22 cellular contexts compared by ENCODE assay signal in genomic region chr20:58143531-58143930, GRCh38.
DNase-seq lines count a peak whose midpoint lies in the region; ATAC-seq and TF ChIP-seq lines count a peak whose summit lies in the region.
"Had no signal": no experiment of that assay in that cellular context is flagged by ENCODE, and none has a peak within 500 bp of the region (broad histone marks: within the 10 kb centered on the region; RNA-seq: fewer than 3 reads in every experiment).

No MANE protein-coding gene starts in this region.

- no peak overlapping the region for H3K4me3 Mint-ChIP-seq in T-helper 17 cell
- H3K4me3 Mint-ChIP-seq in neural progenitor cell = no peak overlapping the region
- H3K4me3 Mint-ChIP-seq: CD4-positive, alpha-beta memory T cell; HFFc6 had no signal

- DNase-seq in activated CD8-positive, alpha-beta memory T cell treated with anti-CD3 and anti-CD28 coated beads, Interleukin-2, amount 50 U/mL, for 48 hours = peak; percentile 20
- no peak for DNase-seq in activated CD8-positive, alpha-beta memory T cell treated with anti-CD3 and anti-CD28 coated beads, Interleukin-2, amount 50 U/mL, for 4 hours
- no peak for DNase-seq in T-helper 17 cell
- DNase-seq in neural progenitor cell (ENCODE audit: low spot score) = no peak
- peak; percentile 33 for DNase-seq in upper lobe of right lung
- DNase-seq in NCI-H748 treated with DMSO at 0.1 percent for 48 hours (lab: John Stamatoyannopoulos, UW) = no peak
- DNase-seq: 8988T; CD4-positive, alpha-beta memory T cell; DND-41; H7; HFFc6; Kasumi-1; NCI-H1417; NCI-H1694 treated with DMSO at 0.1 percent for 48 hours; NCI-H2081 treated with DMSO at 0.1 percent for 48 hours; NCI-H2171 treated with DMSO at 0.1 percent for 48 hours; NCI-H524 treated with DMSO at 0.1 percent for 48 hours; OCI-M1; SHP77 had no signal

- no peaks in the 10 kb centered on the region for H3K9me3 ChIP-seq in T-helper 17 cell (ENCODE audit: control insufficient read depth, low read length, poor library complexity, severe bottlenecking)
- H3K9me3 ChIP-seq in neural progenitor cell (ENCODE audit: low read depth) = no peaks in the 10 kb centered on the region
- no peaks in the 10 kb centered on the region for H3K9me3 ChIP-seq in upper lobe of right lung

- intact Hi-C loops in upper lobe of right lung (cut with DNase I) = no loop called here

- no peak overlapping the region for H2AFZ ChIP-seq in neural progenitor cell (replicated peaks)

- H3F3A ChIP-seq in neural progenitor cell (ENCODE audit: low read depth) = no peaks in the 10 kb centered on the region

- no peaks in the 10 kb centered on the region for H3K4me1 Mint-ChIP-seq in T-helper 17 cell
- H3K4me1 Mint-ChIP-seq in neural progenitor cell = no peaks in the 10 kb centered on the region
- H3K4me1 Mint-ChIP-seq: CD4-positive, alpha-beta memory T cell had no signal

- H3K27me3 Mint-ChIP-seq in T-helper 17 cell (peaks cover 66% of the 10 kb centered on the region), neural progenitor cell (ENCODE audit: insufficient read depth, low read depth) (peaks cover 12% of the 10 kb centered on the region)

- peak overlapping the region; percentile 10 for H3K27ac Mint-ChIP-seq in T-helper 17 cell
- peak overlapping the region; percentile 5 for H3K27ac Mint-ChIP-seq in neural progenitor cell
- H3K27ac Mint-ChIP-seq: CD4-positive, alpha-beta memory T cell; HFFc6 had no signal

- no peak overlapping the region for H3K4me2 ChIP-seq in neural progenitor cell
- H3K4me2 ChIP-seq: BLaER1 treated with 17β-estradiol and CSF1 and Interleukin-3, amounts not matched to agents 10 nM and 100 nM had no signal

- TF ChIP-seq CTCF in neural progenitor cell (IDR thresholded peaks at IDR 0.05) (no peak), upper lobe of right lung (IDR thresholded peaks at IDR 0.05) (no peak)

- H3K4me1 ChIP-seq in neural progenitor cell (peaks cover 10% of the 10 kb centered on the region), upper lobe of right lung (no peaks in the 10 kb centered on the region)

- no peak overlapping the region for H3K4me3 ChIP-seq in neural progenitor cell
- no peak overlapping the region for H3K4me3 ChIP-seq in upper lobe of right lung
- H3K4me3 ChIP-seq: BLaER1 treated with 17β-estradiol and CSF1 and Interleukin-3, amounts not matched to agents 10 nM and 100 nM; GM12878 had no signal

- H3K27me3 ChIP-seq in neural progenitor cell (no peaks in the 10 kb centered on the region), upper lobe of right lung (no peaks in the 10 kb centered on the region)
- H3K27me3 ChIP-seq: BLaER1 treated with 17β-estradiol and CSF1 and Interleukin-3, amounts not matched to agents 10 nM and 100 nM had no signal

- H3K79me2 ChIP-seq in neural progenitor cell (ENCODE audit: low read depth) = no peaks in the 10 kb centered on the region

- no peaks in the 10 kb centered on the region for H3K36me3 ChIP-seq in neural progenitor cell
- H3K36me3 ChIP-seq in upper lobe of right lung = no peaks in the 10 kb centered on the region
- H3K36me3 ChIP-seq: BLaER1 treated with 17β-estradiol and CSF1 and Interleukin-3, amounts not matched to agents 10 nM and 100 nM had no signal

- H3K36me3 Mint-ChIP-seq in T-helper 17 cell (ENCODE audit: low read depth) = no peaks in the 10 kb centered on the region
- no peaks in the 10 kb centered on the region for H3K36me3 Mint-ChIP-seq in neural progenitor cell
- H3K36me3 Mint-ChIP-seq: CD4-positive, alpha-beta memory T cell had no signal

- no peaks in the 10 kb centered on the region for H4K20me1 ChIP-seq in neural progenitor cell (ENCODE audit: low read depth)
- H4K20me1 ChIP-seq: BLaER1 treated with 17β-estradiol and CSF1 and Interleukin-3, amounts not matched to agents 10 nM and 100 nM had no signal

- H3K9me3 Mint-ChIP-seq in neural progenitor cell = peaks cover 11% of the 10 kb centered on the region
- H3K9me3 Mint-ChIP-seq: HFFc6 had no signal

- ATAC-seq in T-helper 17 cell = no peak
- ATAC-seq in upper lobe of right lung = no peak
- no peak for ATAC-seq in HG03280 (IDR thresholded peaks at IDR 0.05; ENCODE audit: unreplicated experiment)
- ATAC-seq: GM12878 had no signal

- H3K9ac ChIP-seq in neural progenitor cell = no peak overlapping the region
- H3K9ac ChIP-seq: BLaER1 treated with 17β-estradiol and CSF1 and Interleukin-3, amounts not matched to agents 10 nM and 100 nM had no signal

- H3K27ac ChIP-seq in neural progenitor cell (no peak overlapping the region), upper lobe of right lung (no peak overlapping the region)
- H3K27ac ChIP-seq: BLaER1 treated with 17β-estradiol and CSF1 and Interleukin-3, amounts not matched to agents 10 nM and 100 nM had no signal

Comparison
In these comparisons a context has a peak if more than half of its experiments do, and no peak if none do; other contexts are left out.
1. DNase-seq: peak in activated CD8-positive, alpha-beta memory T cell treated with anti-CD3 and anti-CD28 coated beads, Interleukin-2, amount 50 U/mL, for 48 hours (single experiment) and upper lobe of right lung (single experiment); none in activated CD8-positive, alpha-beta memory T cell treated with anti-CD3 and anti-CD28 coated beads, Interleukin-2, amount 50 U/mL, for 4 hours (single experiment), T-helper 17 cell (0 of 3), neural progenitor cell (single experiment) and NCI-H748 treated with DMSO at 0.1 percent for 48 hours (single experiment).